Comparison of ENCODE assay signal across 8 cellular contexts in the genomic region with DNA sequence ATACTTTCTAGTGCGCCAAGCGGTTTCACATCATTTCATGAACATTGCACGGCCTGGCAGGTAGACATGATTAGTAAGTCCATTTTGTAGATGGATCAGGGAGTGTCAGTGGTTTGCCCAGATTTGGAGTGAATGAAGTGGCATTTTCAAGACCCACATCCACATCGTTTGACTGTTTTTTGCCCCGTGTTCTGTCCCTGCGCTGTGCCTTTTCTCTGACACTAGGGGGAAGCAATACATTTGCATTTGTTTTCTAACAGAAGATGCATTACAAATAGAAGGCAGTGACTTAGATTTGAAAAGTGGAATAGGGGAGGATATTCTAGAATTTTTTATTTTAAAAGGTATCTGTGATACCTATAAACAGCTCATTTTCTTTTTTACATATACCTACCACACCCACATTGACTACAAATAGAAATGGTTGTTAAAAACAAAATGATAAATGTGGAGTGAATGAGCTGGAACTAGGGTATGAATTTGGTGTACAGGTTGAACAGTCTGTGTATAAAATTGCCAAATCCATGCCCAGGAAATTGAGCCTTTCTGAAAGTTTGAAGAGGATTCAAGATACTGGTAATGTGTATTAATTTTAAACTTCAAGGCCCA.
DNase-seq lines count a peak whose midpoint lies in the region; ATAC-seq lines count a peak whose summit lies in the region.

No MANE protein-coding gene starts in this region.

- peak; percentile 42 for ATAC-seq in activated naive CD8-positive, alpha-beta T cell treated with anti-CD3 and anti-CD28 coated beads, Interleukin-2, amount 10 ng/mL, durations not matched to agents 7 days and 5 days (ENCODE audit: low read depth)
- no peak for ATAC-seq in activated naive CD8-positive, alpha-beta T cell treated with anti-CD3 and anti-CD28 coated beads, Interleukin-2, amount 50 U/mL, for 24 hours
- ATAC-seq in HG03139 (IDR thresholded peaks at IDR 0.05; ENCODE audit: unreplicated experiment), result peak; percentile 64
- ATAC-seq in GM19351 (IDR thresholded peaks at IDR 0.05; ENCODE audit: unreplicated experiment), result no peak
- ATAC-seq in HG03045 (IDR thresholded peaks at IDR 0.05; ENCODE audit: unreplicated experiment), result no peak

- POLR2A ChIA-PET in activated naive CD8-positive, alpha-beta T cell treated with anti-CD3 and anti-CD28 coated beads, Interleukin-2, amount 10 ng/mL, durations not matched to agents 7 days and 5 days (lab: Charles Lee), result no interaction called here

- no peak overlapping the region for H3K4me3 Mint-ChIP-seq in activated naive CD8-positive, alpha-beta T cell treated with anti-CD3 and anti-CD28 coated beads, Interleukin-2, amount 10 ng/mL, durations not matched to agents 7 days and 5 days
- no peak overlapping the region for H3K4me3 Mint-ChIP-seq in activated naive CD8-positive, alpha-beta T cell treated with anti-CD3 and anti-CD28 coated beads, Interleukin-2, amount 50 U/mL, for 24 hours

- no peak for DNase-seq in activated naive CD8-positive, alpha-beta T cell treated with anti-CD3 and anti-CD28 coated beads, Interleukin-2, amount 10 ng/mL, durations not matched to agents 7 days and 5 days
- no peak for DNase-seq in activated naive CD8-positive, alpha-beta T cell treated with anti-CD3 and anti-CD28 coated beads, Interleukin-2, amount 50 U/mL, for 24 hours
- peak; percentile 48 for DNase-seq in RPMI8226
- DNase-seq in glomerular visceral epithelial cell (ENCODE audit: extremely low spot score), result peak; percentile 21
- DNase-seq in NCI-H446 treated with DMSO at 0.1 percent for 48 hours (lab: John Stamatoyannopoulos, UW), result no peak

- no peaks in the 10 kb centered on the region for H3K4me1 Mint-ChIP-seq in activated naive CD8-positive, alpha-beta T cell treated with anti-CD3 and anti-CD28 coated beads, Interleukin-2, amount 10 ng/mL, durations not matched to agents 7 days and 5 days
- no peaks in the 10 kb centered on the region for H3K4me1 Mint-ChIP-seq in activated naive CD8-positive, alpha-beta T cell treated with anti-CD3 and anti-CD28 coated beads, Interleukin-2, amount 50 U/mL, for 24 hours

- H3K36me3 Mint-ChIP-seq in activated naive CD8-positive, alpha-beta T cell treated with anti-CD3 and anti-CD28 coated beads, Interleukin-2, amount 10 ng/mL, durations not matched to agents 7 days and 5 days, result peaks cover 2% of the 10 kb centered on the region
- H3K36me3 Mint-ChIP-seq in activated naive CD8-positive, alpha-beta T cell treated with anti-CD3 and anti-CD28 coated beads, Interleukin-2, amount 50 U/mL, for 24 hours (ENCODE audit: low read depth), result peaks cover 2% of the 10 kb centered on the region

- H3K27ac Mint-ChIP-seq in activated naive CD8-positive, alpha-beta T cell treated with anti-CD3 and anti-CD28 coated beads, Interleukin-2, amount 10 ng/mL, durations not matched to agents 7 days and 5 days, result no peak overlapping the region
- H3K27ac Mint-ChIP-seq in activated naive CD8-positive, alpha-beta T cell treated with anti-CD3 and anti-CD28 coated beads, Interleukin-2, amount 50 U/mL, for 24 hours, result no peak overlapping the region

- no peaks in the 10 kb centered on the region for H3K27me3 Mint-ChIP-seq in activated naive CD8-positive, alpha-beta T cell treated with anti-CD3 and anti-CD28 coated beads, Interleukin-2, amount 10 ng/mL, durations not matched to agents 7 days and 5 days
- no peaks in the 10 kb centered on the region for H3K27me3 Mint-ChIP-seq in activated naive CD8-positive, alpha-beta T cell treated with anti-CD3 and anti-CD28 coated beads, Interleukin-2, amount 50 U/mL, for 24 hours

- no peaks in the 10 kb centered on the region for H3K9me3 Mint-ChIP-seq in activated naive CD8-positive, alpha-beta T cell treated with anti-CD3 and anti-CD28 coated beads, Interleukin-2, amount 10 ng/mL, durations not matched to agents 7 days and 5 days
- H3K9me3 Mint-ChIP-seq in activated naive CD8-positive, alpha-beta T cell treated with anti-CD3 and anti-CD28 coated beads, Interleukin-2, amount 50 U/mL, for 24 hours, result no peaks in the 10 kb centered on the region

Comparison
In these comparisons a context has a peak if more than half of its experiments do, and no peak if none do; other contexts are left out.
1. ATAC-seq: peak in activated naive CD8-positive, alpha-beta T cell treated with anti-CD3 and anti-CD28 coated beads, Interleukin-2, amount 10 ng/mL, durations not matched to agents 7 days and 5 days (single experiment) and HG03139 (single experiment); none in activated naive CD8-positive, alpha-beta T cell treated with anti-CD3 and anti-CD28 coated beads, Interleukin-2, amount 50 U/mL, for 24 hours (single experiment), GM19351 (single experiment) and HG03045 (single experiment).
2. DNase-seq: peak in RPMI8226 (single experiment) and glomerular visceral epithelial cell (single experiment); none in activated naive CD8-positive, alpha-beta T cell treated with anti-CD3 and anti-CD28 coated beads, Interleukin-2, amount 10 ng/mL, durations not matched to agents 7 days and 5 days (single experiment), activated naive CD8-positive, alpha-beta T cell treated with anti-CD3 and anti-CD28 coated beads, Interleukin-2, amount 50 U/mL, for 24 hours (single experiment) and NCI-H446 treated with DMSO at 0.1 percent for 48 hours (single experiment).